ENCODE assay signal across 9 cellular contexts in the genomic region with DNA sequence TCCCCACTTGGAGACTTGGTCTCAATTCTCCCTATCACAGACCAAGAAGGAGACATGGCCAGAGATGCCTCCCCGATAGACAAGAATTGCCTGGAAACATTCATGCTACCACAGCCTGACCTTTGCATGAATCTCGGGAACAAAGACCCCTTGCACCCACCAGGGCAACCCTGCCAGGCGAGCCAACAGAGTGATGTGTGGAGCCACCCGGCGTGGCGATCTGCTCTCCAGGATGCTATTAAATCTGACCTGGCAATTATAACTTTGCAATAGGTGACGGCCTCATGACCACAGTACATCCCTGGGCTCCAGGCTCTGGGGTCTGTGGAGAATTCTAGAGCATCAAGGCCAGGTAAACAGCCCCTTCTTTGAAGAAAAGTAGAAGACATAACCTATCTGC. TPM values are rescaled to one million over a fixed set of nuclear protein-coding genes. Genes with fewer than 3 reads are reported as not detected.
"Had no signal": no experiment of that assay in that cellular context is flagged by ENCODE, and none has a peak within 500 bp of the region (broad histone marks: within the 10 kb centered on the region; RNA-seq: fewer than 3 reads in every experiment).

No MANE protein-coding gene starts in this region.

- H3K9me3 ChIP-seq: HAP-1 had no signal

- H3K4me3 ChIP-seq: GM23248, HAP-1 had no signal

- H3K27ac Mint-ChIP-seq: HFFc6, IgD-negative memory B cell had no signal

- H3K4me3 Mint-ChIP-seq: HFFc6, IgD-negative memory B cell had no signal

- DNase-seq: GM23248, GOT3, H7, HFFc6 had no signal

- H3K36me3 ChIP-seq: HAP-1 had no signal

- H3K4me1 ChIP-seq: HAP-1 had no signal

- H3K27ac ChIP-seq: GM23248, HL-60 had no signal

- H2AFZ ChIP-seq: GM23248 had no signal

- H3K9ac ChIP-seq: GM23248 had no signal

- H3K27me3 Mint-ChIP-seq: IgD-negative memory B cell had no signal

- ATAC-seq: HCT116, HepG2 had no signal

RNA-seq across cellular contexts. Expression of a gene that starts 31.1 kb away (rescaled TPM):
- total RNA-seq: HepG2 had no signal
- polyA plus RNA-seq: IgD-negative memory B cell had no signal
